ENCODE assay signal across 24 cellular contexts in the genomic region with DNA sequence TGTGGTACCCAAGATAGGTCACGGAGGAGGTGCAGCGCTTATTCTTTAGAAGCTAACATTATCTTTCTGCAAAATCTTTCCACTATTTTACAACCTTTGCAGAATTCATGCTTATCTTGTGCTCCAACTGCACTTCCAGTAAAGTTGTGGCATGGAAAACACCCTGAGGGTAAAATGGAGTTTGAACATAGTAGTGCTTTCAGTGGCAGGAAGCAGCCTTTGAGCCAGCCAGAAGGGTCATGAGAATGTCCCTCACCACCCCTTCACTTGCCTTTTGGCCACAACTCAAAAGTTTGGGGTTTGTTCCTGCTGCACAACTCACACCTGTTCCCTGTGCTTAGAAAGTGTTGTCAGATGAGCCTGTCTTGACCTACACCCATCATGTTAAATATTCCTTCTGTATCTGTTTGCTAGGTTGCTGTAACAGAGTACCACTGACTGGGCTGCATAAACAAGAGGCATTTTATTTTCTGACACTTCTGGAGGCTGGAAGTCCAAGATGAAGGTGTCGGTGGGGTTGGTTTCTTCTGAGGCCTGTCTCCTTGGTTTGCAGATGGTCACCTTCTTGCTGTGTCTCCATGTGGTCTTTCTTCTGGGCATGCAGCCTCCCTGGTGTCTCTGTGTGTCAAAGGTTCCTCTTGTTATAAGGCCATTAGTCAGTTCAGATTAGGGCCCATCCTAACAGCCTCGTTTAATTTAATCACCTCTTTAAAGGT.
DNase-seq lines count a peak whose midpoint lies in the region; ATAC-seq and TF ChIP-seq lines count a peak whose summit lies in the region.
"Had no signal": no experiment of that assay in that cellular context is flagged by ENCODE, and none has a peak within 500 bp of the region (broad histone marks: within the 10 kb centered on the region; RNA-seq: fewer than 3 reads in every experiment).

No MANE protein-coding gene starts in this region.

- no peak overlapping the region for H3K9ac ChIP-seq in smooth muscle cell (ENCODE audit: low read depth)
- H3K9ac ChIP-seq: BLaER1 treated with 17β-estradiol and CSF1 and Interleukin-3, amounts not matched to agents 10 nM and 100 nM had no signal

- ATAC-seq in GM21423 (IDR thresholded peaks at IDR 0.05; ENCODE audit: unreplicated experiment), result no peak
- ATAC-seq: A549, HepG2 had no signal

- H3K4me2 ChIP-seq in smooth muscle cell, result no peak overlapping the region
- H3K4me2 ChIP-seq: A549; BLaER1 treated with 17β-estradiol and CSF1 and Interleukin-3, amounts not matched to agents 10 nM and 100 nM had no signal

- H3K4me1 ChIP-seq in HEK293 (ENCODE audit: control insufficient read depth, insufficient read depth, low read length) (no peaks in the 10 kb centered on the region), smooth muscle cell (ENCODE audit: low read depth) (no peaks in the 10 kb centered on the region)
- H3K4me1 ChIP-seq: A549, SJSA1 had no signal

- H3F3A ChIP-seq in smooth muscle cell (ENCODE audit: low read depth), result no peaks in the 10 kb centered on the region

- no peaks in the 10 kb centered on the region for H3K79me2 ChIP-seq in smooth muscle cell (ENCODE audit: low read depth)

- H2AFZ ChIP-seq in smooth muscle cell (ENCODE audit: low read depth), result no peak overlapping the region

- no peak overlapping the region for H3K27ac ChIP-seq in HEK293 (ENCODE audit: extremely low read depth, low read depth, low read length)
- H3K27ac ChIP-seq in smooth muscle cell (ENCODE audit: low read depth), result no peak overlapping the region
- H3K27ac ChIP-seq: A549; BLaER1 treated with 17β-estradiol and CSF1 and Interleukin-3, amounts not matched to agents 10 nM and 100 nM; SJSA1 had no signal

- DNase-seq in EH (ENCODE audit: low read depth), result peak; percentile 34
- peak; percentile 15 for DNase-seq in SK-N-DZ (ENCODE audit: low spot score)
- DNase-seq in foreskin melanocyte, result peak; percentile 80
- no peak for DNase-seq in smooth muscle cell (lab: John Stamatoyannopoulos, UW; ENCODE audit: unreplicated experiment)
- no peak for DNase-seq in effector CD4-positive, alpha-beta T cell
- DNase-seq: AML-193; CD4-positive, alpha-beta T cell; COR-L47; EL; GF-D8; Kasumi-1; MV-4-11; NCI-H1105; NCI-H146; NCI-H2029; NCI-H446; NCI-H524 treated with DMSO at 0.1 percent for 48 hours; NCI-H774 had no signal

- CTCF ChIA-PET in HEK293 (lab: Yijun Ruan, JAX), result interaction anchor here (0.7 kb wide), 1 partner anchor 286 kb away, joined by 3 read pairs; no protein-coding TSS in a partner anchor

- WGBS in smooth muscle cell (ENCODE audit: low lambda C conversion rate), result 80% methylated on average over 4 of the region's 4 CpGs

- H3K27me3 ChIP-seq in smooth muscle cell (ENCODE audit: low read depth), result no peaks in the 10 kb centered on the region
- H3K27me3 ChIP-seq: BLaER1 treated with 17β-estradiol and CSF1 and Interleukin-3, amounts not matched to agents 10 nM and 100 nM; SJSA1 had no signal

- H3K36me3 ChIP-seq in HEK293 (ENCODE audit: control insufficient read depth in 2 of 2, insufficient read depth in 1 of 2, low read length in 2 of 2) (peaks cover 0 to 3% of the 10 kb centered on the region in 2 experiments; a peak in 1 of 3 replicates), smooth muscle cell (ENCODE audit: low read depth) (peaks cover 6% of the 10 kb centered on the region)

- H3K4me3 ChIP-seq in HEK293 (ENCODE audit: low read depth, low read length) (no peak overlapping the region), smooth muscle cell (no peak overlapping the region)
- H3K4me3 ChIP-seq: A549; BLaER1 treated with 17β-estradiol and CSF1 and Interleukin-3, amounts not matched to agents 10 nM and 100 nM; SJSA1 had no signal

- no peaks in the 10 kb centered on the region for H4K20me1 ChIP-seq in smooth muscle cell (ENCODE audit: low read depth)

- no peak for TF ChIP-seq CTCF in HEK293 (tag by site-specific recombination; IDR thresholded peaks at IDR 0.05)
- no peak for TF ChIP-seq CTCF in smooth muscle cell (IDR thresholded peaks at IDR 0.05; ENCODE audit: borderline replicate concordance, insufficient read depth, poor library complexity, severe bottlenecking)

- POLR2A ChIA-PET in HEK293 (lab: Yijun Ruan, JAX), result no interaction called here

- H3K9me3 ChIP-seq in HEK293 (ENCODE audit: control insufficient read depth, insufficient read depth, low read depth, low read length), result no peaks in the 10 kb centered on the region
- H3K9me3 ChIP-seq in smooth muscle cell (replicated peaks; ENCODE audit: low read depth), result no peaks in the 10 kb centered on the region
- H3K9me3 ChIP-seq: A549; BLaER1 treated with 17β-estradiol and CSF1 and Interleukin-3, amounts not matched to agents 10 nM and 100 nM; SJSA1 had no signal

TF ChIP-seq in HEK293, 187 proteins besides CTCF, POLR2A, EP300 and RAD21:
- peak; percentile 98 for TF ChIP-seq ZNF548 (tag by site-specific recombination; IDR thresholded peaks at IDR 0.05)
- no peak for TF ChIP-seq SP3 (tag by site-specific recombination; IDR thresholded peaks at IDR 0.05)
- no peak for TF ChIP-seq ZNF555 (tag by site-specific recombination; conservative IDR thresholded peaks at IDR 0.05)

Comparison
In these comparisons a context has a peak if more than half of its experiments do, and no peak if none do; other contexts are left out.
1. DNase-seq: peak in EH (single experiment), SK-N-DZ (single experiment) and foreskin melanocyte (single experiment); none in smooth muscle cell (single experiment) and effector CD4-positive, alpha-beta T cell (single experiment).